ENCODE assay signal across 28 cellular contexts in the genomic region with DNA sequence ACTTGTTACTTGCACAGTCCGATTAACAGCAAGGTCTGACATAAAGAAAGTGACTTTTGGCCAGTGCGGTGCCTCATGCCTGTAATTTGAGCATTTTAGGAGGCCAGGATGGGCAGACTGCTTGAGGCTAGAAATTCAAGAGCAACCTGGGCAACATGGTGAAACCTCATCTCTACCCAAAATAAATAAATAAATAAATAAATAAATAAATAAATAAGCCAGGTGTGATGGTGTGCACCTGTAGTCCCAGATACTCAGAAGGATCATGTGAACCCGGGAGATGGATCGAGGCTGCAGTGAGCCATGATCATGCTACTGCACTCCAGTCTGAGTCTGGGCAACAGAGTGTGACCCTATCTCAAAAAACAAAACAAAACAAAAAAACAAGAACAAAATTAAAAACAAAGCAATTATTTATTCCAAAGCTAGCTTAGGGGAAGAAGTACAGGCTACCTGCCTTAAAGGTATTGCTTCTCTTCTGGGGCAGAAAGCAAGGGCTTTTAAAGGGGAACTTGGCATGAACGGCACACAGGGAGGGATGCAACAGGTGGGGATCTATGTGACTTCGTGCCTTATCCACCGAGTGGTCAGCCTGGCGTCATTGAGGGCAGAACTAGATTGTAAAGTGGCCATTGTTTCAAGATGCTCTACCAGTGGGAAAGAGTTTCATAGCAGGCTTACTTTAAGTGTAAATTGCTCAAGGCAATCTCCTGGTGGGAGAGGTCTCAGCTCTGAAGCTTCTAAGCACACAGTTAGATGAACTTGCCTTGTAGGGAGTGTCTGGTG.
"Had no signal": no experiment of that assay in that cellular context is flagged by ENCODE, and none has a peak within 500 bp of the region (broad histone marks: within the 10 kb centered on the region; RNA-seq: fewer than 3 reads in every experiment).

No MANE protein-coding gene starts in this region.

- H3K36me3 Mint-ChIP-seq: immature natural killer cell; stimulated activated effector memory CD8-positive, alpha-beta T cell treated with anti-CD3 and anti-CD28 coated beads, Interleukin-12 subunit alpha, Interleukin-12 subunit beta, amount 100 ng/mL, for 72 hours had no signal

- ATAC-seq: activated CD8-positive, alpha-beta T cell treated with anti-CD3 and anti-CD28 coated beads, Interleukin-2, amount 10 ng/mL, durations not matched to agents 7 days and 5 days; activated naive CD8-positive, alpha-beta T cell treated with anti-CD3 and anti-CD28 coated beads, Interleukin-2, amount 50 U/mL, for 24 hours; esophagus mucosa; stimulated activated effector memory CD8-positive, alpha-beta T cell treated with anti-CD3 and anti-CD28 coated beads, Interleukin-12 subunit alpha, Interleukin-12 subunit beta, amount 100 ng/mL, for 72 hours had no signal

- H3K36me3 ChIP-seq: right lobe of liver, stomach, suprapubic skin, tibial nerve, WERI-Rb-1 had no signal

- DNase-seq: activated CD4-positive, alpha-beta T cell treated with anti-CD3 and anti-CD28 coated beads for 1 hour; activated CD4-positive, alpha-beta T cell treated with anti-CD3 and anti-CD28 coated beads, Interleukin-2, amount 50 U/mL, for 1 hour; activated CD8-positive, alpha-beta T cell treated with anti-CD3 and anti-CD28 coated beads, Interleukin-2, amount 10 ng/mL, durations not matched to agents 7 days and 5 days; activated gamma-delta T cell; activated naive CD4-positive, alpha-beta T cell treated with anti-CD3 and anti-CD28 coated beads, Interleukin-2, amount 50 U/mL, for 16 hours; activated naive CD8-positive, alpha-beta T cell treated with anti-CD3 and anti-CD28 coated beads, Interleukin-2, amount 50 U/mL, for 24 hours; effector memory CD4-positive, alpha-beta T cell; foreskin melanocyte; glutamatergic neuron; immature natural killer cell; kidney glomerular epithelial cell; mesenchymal stem cell; occipital lobe; right lobe of liver; stimulated activated CD4-positive, alpha-beta T cell treated with anti-CD3 and anti-CD28 coated beads, Interleukin-1b, Interleukin-23, amount 100 ng/mL, for 48 hours; stomach; WERI-Rb-1 had no signal

- FAIRE-seq: endothelial cell of umbilical vein, urothelium cell line had no signal

- H3K4me2 ChIP-seq: hepatocyte had no signal

- H3K79me2 ChIP-seq: hepatocyte had no signal

- H3K4me1 ChIP-seq: stomach, suprapubic skin, tibial nerve had no signal

- H3K27ac ChIP-seq: hepatocyte, right lobe of liver, skin epidermis, stomach, suprapubic skin, tibial nerve had no signal

- H3K9me3 ChIP-seq: mucosa of descending colon, right lobe of liver, stomach, suprapubic skin had no signal

- H3K27me3 ChIP-seq: hepatocyte, right lobe of liver, stomach, suprapubic skin, tibial nerve had no signal

- H3K4me1 Mint-ChIP-seq: activated naive CD8-positive, alpha-beta T cell treated with anti-CD3 and anti-CD28 coated beads, Interleukin-2, amount 50 U/mL, for 24 hours; immature natural killer cell; stimulated activated effector memory CD8-positive, alpha-beta T cell treated with anti-CD3 and anti-CD28 coated beads, Interleukin-12 subunit alpha, Interleukin-12 subunit beta, amount 100 ng/mL, for 72 hours had no signal

- H2AFZ ChIP-seq: hepatocyte had no signal

- H3K4me3 Mint-ChIP-seq: activated CD8-positive, alpha-beta T cell treated with anti-CD3 and anti-CD28 coated beads, Interleukin-2, amount 10 ng/mL, durations not matched to agents 7 days and 5 days; activated naive CD8-positive, alpha-beta T cell treated with anti-CD3 and anti-CD28 coated beads, Interleukin-2, amount 50 U/mL, for 24 hours; activated T-helper 1 cell treated with anti-CD3 and anti-CD28 coated beads, Interleukin-12 subunit alpha, Interleukin-12 subunit beta, Interleukin-2, Interleukin-4 antibody, amounts not matched to agents 30 ng/mL and 10 ng/mL and 1 ng/mL, durations not matched to agents 14 hours and 24 hours and 36 hours; immature natural killer cell; neural crest cell; stimulated activated effector memory CD8-positive, alpha-beta T cell treated with anti-CD3 and anti-CD28 coated beads, Interleukin-12 subunit alpha, Interleukin-12 subunit beta, amount 100 ng/mL, for 72 hours had no signal

- H3K27ac Mint-ChIP-seq: activated CD8-positive, alpha-beta T cell treated with anti-CD3 and anti-CD28 coated beads, Interleukin-2, amount 10 ng/mL, durations not matched to agents 7 days and 5 days; activated naive CD8-positive, alpha-beta T cell treated with anti-CD3 and anti-CD28 coated beads, Interleukin-2, amount 50 U/mL, for 24 hours; activated T-helper 1 cell treated with anti-CD3 and anti-CD28 coated beads, Interleukin-12 subunit alpha, Interleukin-12 subunit beta, Interleukin-2, Interleukin-4 antibody, amounts not matched to agents 30 ng/mL and 10 ng/mL and 1 ng/mL, durations not matched to agents 14 hours and 24 hours and 36 hours; immature natural killer cell; stimulated activated effector memory CD8-positive, alpha-beta T cell treated with anti-CD3 and anti-CD28 coated beads, Interleukin-12 subunit alpha, Interleukin-12 subunit beta, amount 100 ng/mL, for 72 hours had no signal

- H3K4me3 ChIP-seq: hepatocyte, mucosa of descending colon, right lobe of liver, skin epidermis, stomach, suprapubic skin, tibial nerve had no signal

- H3K9me3 Mint-ChIP-seq: activated naive CD8-positive, alpha-beta T cell treated with anti-CD3 and anti-CD28 coated beads, Interleukin-2, amount 50 U/mL, for 24 hours; activated T-helper 1 cell treated with anti-CD3 and anti-CD28 coated beads, Interleukin-12 subunit alpha, Interleukin-12 subunit beta, Interleukin-2, Interleukin-4 antibody, amounts not matched to agents 30 ng/mL and 10 ng/mL and 1 ng/mL, durations not matched to agents 14 hours and 24 hours and 36 hours; immature natural killer cell; stimulated activated effector memory CD8-positive, alpha-beta T cell treated with anti-CD3 and anti-CD28 coated beads, Interleukin-12 subunit alpha, Interleukin-12 subunit beta, amount 100 ng/mL, for 72 hours had no signal
